In the genomic region with DNA sequence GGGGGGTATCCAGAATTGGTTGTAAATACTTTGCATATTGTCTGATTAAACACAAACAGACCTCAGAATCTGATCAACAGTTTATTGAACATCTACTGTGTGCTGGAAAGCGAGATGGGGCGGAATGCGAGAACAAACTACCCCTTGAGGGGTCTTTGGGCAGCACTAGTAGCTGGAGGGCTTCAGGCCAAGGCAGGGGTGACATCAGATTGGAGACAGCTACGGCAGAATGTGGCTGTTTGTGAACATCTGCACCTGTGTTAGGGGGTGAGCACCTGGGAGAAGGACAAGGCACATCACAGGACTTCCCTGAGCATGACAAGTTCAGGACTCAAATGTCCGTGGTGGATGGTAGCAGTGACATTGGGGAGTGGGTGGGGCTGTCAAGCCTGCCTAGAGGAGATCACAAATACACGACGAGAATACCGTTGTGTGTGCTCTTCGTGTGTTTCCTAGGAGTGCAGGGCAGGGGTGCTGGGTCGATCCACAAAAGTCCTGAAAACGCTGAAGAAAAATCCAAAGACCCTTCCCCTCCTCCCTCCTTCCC, we compare ENCODE assay signal across 18 cellular contexts. TPM values are rescaled to one million over a fixed set of nuclear protein-coding genes. Genes with fewer than 3 reads are reported as not detected.
A peak's percentile ranks its signal among the peaks of the same experiment; 100 is the strongest.
DNase-seq lines count a peak whose midpoint lies in the region; ATAC-seq and TF ChIP-seq lines count a peak whose summit lies in the region.
"Had no signal": no experiment of that assay in that cellular context is flagged by ENCODE, and none has a peak within 500 bp of the region (broad histone marks: within the 10 kb centered on the region; RNA-seq: fewer than 3 reads in every experiment).

No MANE protein-coding gene starts in this region.

- H3K9me3 Mint-ChIP-seq in activated naive CD4-positive, alpha-beta T cell treated with anti-CD3 and anti-CD28 coated beads for 36 hours: no peaks in the 10 kb centered on the region
- H3K9me3 Mint-ChIP-seq in stimulated activated effector memory CD8-positive, alpha-beta T cell treated with anti-CD3 and anti-CD28 coated beads, Interleukin-12 subunit alpha, Interleukin-12 subunit beta, amount 100 ng/mL, for 72 hours: no peaks in the 10 kb centered on the region
- H3K9me3 Mint-ChIP-seq: activated naive CD4-positive, alpha-beta T cell treated with anti-CD3 and anti-CD28 coated beads, Interleukin-2, amount 50 U/mL, for 72 hours had no signal

- POLR2A ChIA-PET in RWPE1 (lab: Yijun Ruan, JAX; ENCODE audit: low non-redundant PET): no interaction called here

- H3K4me3 Mint-ChIP-seq in activated naive CD4-positive, alpha-beta T cell treated with anti-CD3 and anti-CD28 coated beads for 36 hours: peak overlapping the region; percentile 4
- peak overlapping the region; percentile 63 for H3K4me3 Mint-ChIP-seq in stimulated activated effector memory CD8-positive, alpha-beta T cell treated with anti-CD3 and anti-CD28 coated beads, Interleukin-12 subunit alpha, Interleukin-12 subunit beta, amount 100 ng/mL, for 72 hours

- CTCF ChIA-PET in activated naive CD4-positive, alpha-beta T cell treated with anti-CD3 and anti-CD28 coated beads for 36 hours (lab: Charles Lee): no interaction called here
- CTCF ChIA-PET in RWPE1 (lab: Yijun Ruan, JAX): no interaction called here

- no peaks in the 10 kb centered on the region for H3K36me3 Mint-ChIP-seq in activated naive CD4-positive, alpha-beta T cell treated with anti-CD3 and anti-CD28 coated beads for 36 hours (ENCODE audit: low read depth)
- H3K36me3 Mint-ChIP-seq in stimulated activated effector memory CD8-positive, alpha-beta T cell treated with anti-CD3 and anti-CD28 coated beads, Interleukin-12 subunit alpha, Interleukin-12 subunit beta, amount 100 ng/mL, for 72 hours: peaks cover 7% of the 10 kb centered on the region
- H3K36me3 Mint-ChIP-seq: activated naive CD4-positive, alpha-beta T cell treated with anti-CD3 and anti-CD28 coated beads, Interleukin-2, amount 50 U/mL, for 72 hours had no signal

- H3K36me3 ChIP-seq in hepatocyte (replicated peaks; ENCODE audit: insufficient read depth, low read depth): no peaks in the 10 kb centered on the region
- H3K36me3 ChIP-seq: breast epithelium, uterus had no signal

- no peaks in the 10 kb centered on the region for H3K79me2 ChIP-seq in hepatocyte

- H3K27ac Mint-ChIP-seq in activated naive CD4-positive, alpha-beta T cell treated with anti-CD3 and anti-CD28 coated beads for 36 hours: no peak overlapping the region
- no peak overlapping the region for H3K27ac Mint-ChIP-seq in stimulated activated effector memory CD8-positive, alpha-beta T cell treated with anti-CD3 and anti-CD28 coated beads, Interleukin-12 subunit alpha, Interleukin-12 subunit beta, amount 100 ng/mL, for 72 hours

- intact Hi-C loops in activated naive CD4-positive, alpha-beta T cell treated with anti-CD3 and anti-CD28 coated beads for 36 hours (cut with micrococcal nuclease): loop anchor here (5.0 kb wide), 1 partner anchor 122 kb away; a partner anchor contains a TSS

- no peak overlapping the region for H3K4me2 ChIP-seq in hepatocyte

- no peaks in the 10 kb centered on the region for H3K9me3 ChIP-seq in hepatocyte (ENCODE audit: low read depth)
- H3K9me3 ChIP-seq: breast epithelium, uterus had no signal

- WGBS in hepatocyte (ENCODE audit: low lambda C conversion rate, missing lambda C conversion rate): 73% methylated on average over 11 of the region's 11 CpGs

- H3K4me1 Mint-ChIP-seq in activated naive CD4-positive, alpha-beta T cell treated with anti-CD3 and anti-CD28 coated beads for 36 hours (ENCODE audit: low read depth): peaks cover 12% of the 10 kb centered on the region
- peaks cover 30% of the 10 kb centered on the region for H3K4me1 Mint-ChIP-seq in stimulated activated effector memory CD8-positive, alpha-beta T cell treated with anti-CD3 and anti-CD28 coated beads, Interleukin-12 subunit alpha, Interleukin-12 subunit beta, amount 100 ng/mL, for 72 hours

- peaks cover 20% of the 10 kb centered on the region for H3K27me3 Mint-ChIP-seq in activated naive CD4-positive, alpha-beta T cell treated with anti-CD3 and anti-CD28 coated beads for 36 hours (ENCODE audit: low read depth)

- no peaks in the 10 kb centered on the region for H4K20me1 ChIP-seq in hepatocyte (ENCODE audit: insufficient read depth, poor library complexity, severe bottlenecking)

- H3K4me1 ChIP-seq in hepatocyte (ENCODE audit: insufficient read depth): peaks cover 11% of the 10 kb centered on the region
- H3K4me1 ChIP-seq: breast epithelium had no signal

- H3K4me3 ChIP-seq in hepatocyte: no peak overlapping the region
- H3K4me3 ChIP-seq: uterus had no signal

- no peak overlapping the region for H2AFZ ChIP-seq in hepatocyte

- TF ChIP-seq CTCF in RWPE1 (conservative IDR thresholded peaks at IDR 0.05; ENCODE audit: low read depth) (no peak), hepatocyte (IDR thresholded peaks at IDR 0.05; ENCODE audit: poor library complexity) (no peak)

- DNase-seq in activated naive CD4-positive, alpha-beta T cell treated with anti-CD3 and anti-CD28 coated beads for 36 hours: no peak
- DNase-seq in activated naive CD4-positive, alpha-beta T cell (lab: John Stamatoyannopoulos, UW): no peak
- DNase-seq in RWPE1 (ENCODE audit: low spot score): no peak
- DNase-seq in hepatocyte (ENCODE audit: low spot score): no peak
- DNase-seq in stimulated activated effector memory CD8-positive, alpha-beta T cell treated with anti-CD3 and anti-CD28 coated beads, Interleukin-12 subunit alpha, Interleukin-12 subunit beta, amount 100 ng/mL, for 72 hours (ENCODE audit: low spot score in 2 of 2): no peak
- no peak for DNase-seq in COLO668 (lab: John Stamatoyannopoulos, UW; ENCODE audit: unreplicated experiment)
- no peak for DNase-seq in effector CD8-positive, alpha-beta T cell (lab: John Stamatoyannopoulos, UW)
- DNase-seq: activated CD4-positive, alpha-beta T cell treated with anti-CD3 and anti-CD28 coated beads for 1 hour; activated CD8-positive, alpha-beta memory T cell treated with anti-CD3 and anti-CD28 coated beads, Interleukin-2, amount 50 U/mL, for 4 hours; KBM-7; NCI-H1048; NCI-H2081 treated with DMSO at 0.1 percent for 48 hours; NCI-H526; uterus had no signal

- peak overlapping the region; percentile 11 for H3K27ac ChIP-seq in RWPE1
- peak overlapping the region; percentile 37 for H3K27ac ChIP-seq in hepatocyte
- H3K27ac ChIP-seq: HL-60, uterus had no signal

- H3K9me2 ChIP-seq in hepatocyte (replicated peaks; ENCODE audit: insufficient read depth): no peaks in the 10 kb centered on the region

- H3K27me3 ChIP-seq in hepatocyte: no peaks in the 10 kb centered on the region
- H3K27me3 ChIP-seq: breast epithelium, uterus had no signal

- no peak for ATAC-seq in stimulated activated effector memory CD8-positive, alpha-beta T cell treated with anti-CD3 and anti-CD28 coated beads, Interleukin-12 subunit alpha, Interleukin-12 subunit beta, amount 100 ng/mL, for 72 hours
- no peak for ATAC-seq in GM21423 (IDR thresholded peaks at IDR 0.05; ENCODE audit: unreplicated experiment)

RNA-seq across cellular contexts. Expression of a gene that starts 59.5 kb away (rescaled TPM):
- 1 to 10 TPM; 2.0 to 2.8 TPM for total RNA-seq in activated naive CD4-positive, alpha-beta T cell treated with anti-CD3 and anti-CD28 coated beads for 36 hours
- 45.5 and 69.8 TPM in 2 replicates for total RNA-seq in hepatocyte
- polyA plus RNA-seq in hepatocyte: 55.1 and 56.4 TPM in 2 replicates

Comparison
In these comparisons a context has a peak if more than half of its experiments do, and no peak if none do; other contexts are left out.
1. RNA of a gene that starts 59.5 kb away (total RNA-seq): 45.5 to 69.8 TPM in hepatocyte; 2.0 to 2.8 TPM in activated naive CD4-positive, alpha-beta T cell treated with anti-CD3 and anti-CD28 coated beads for 36 hours; every median in the first group is over 10 times any median in the second.